Comparison of ENCODE assay signal across 15 cellular contexts in the genomic region with DNA sequence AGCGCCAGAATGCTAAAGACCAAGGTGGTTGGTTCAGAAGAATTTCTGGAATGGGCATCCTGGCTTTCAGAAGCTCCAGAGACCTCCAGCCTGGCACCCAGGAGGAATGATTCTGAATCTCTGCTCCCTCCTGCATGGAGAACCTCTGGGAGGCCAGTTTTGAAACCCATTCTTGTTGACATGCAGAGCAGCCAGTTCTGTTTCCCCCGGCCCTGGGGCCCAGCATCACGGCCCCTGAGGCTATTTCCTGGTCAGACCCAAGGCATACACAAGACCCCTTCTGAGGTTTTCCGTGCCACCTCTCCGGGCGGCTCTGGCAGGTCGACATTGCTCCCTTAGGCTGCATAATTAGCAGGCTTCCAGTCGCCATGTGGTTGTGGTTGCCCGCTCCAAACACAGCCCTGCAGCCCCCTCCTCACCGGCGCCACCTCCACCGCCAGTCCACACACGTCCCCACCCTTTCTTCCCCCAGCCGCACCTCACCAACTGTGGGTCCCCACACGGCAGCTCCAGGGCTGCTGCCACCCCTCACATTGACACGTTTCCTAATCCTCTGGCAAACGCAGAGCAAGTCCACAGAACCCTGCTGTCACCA.
"Had no signal": no experiment of that assay in that cellular context is flagged by ENCODE, and none has a peak within 500 bp of the region (broad histone marks: within the 10 kb centered on the region; RNA-seq: fewer than 3 reads in every experiment).

No MANE protein-coding gene starts in this region.

- H3K9me3 ChIP-seq: esophagus squamous epithelium, thyroid gland had no signal

- H3K4me1 ChIP-seq: breast epithelium, left lung, parathyroid adenoma, thyroid gland had no signal

- H3K27me3 ChIP-seq: breast epithelium, left lung, thyroid gland had no signal

- H3K4me3 ChIP-seq: breast epithelium, esophagus squamous epithelium, left lung, skin epidermis, thyroid gland had no signal

- H3K27ac ChIP-seq: breast epithelium, left lung, parathyroid adenoma, thyroid gland had no signal

- H3K36me3 ChIP-seq: breast epithelium, esophagus squamous epithelium, left lung, thyroid gland had no signal

- H3K9ac ChIP-seq: parathyroid adenoma had no signal

- DNase-seq: activated CD4-positive, alpha-beta memory T cell treated with anti-CD3 and anti-CD28 coated beads for 36 hours; activated CD4-positive, CD25-positive, alpha-beta regulatory T cell treated with anti-CD3 and anti-CD28 coated beads, Interleukin-2, amount 50 U/mL, for 72 hours; activated gamma-delta T cell; activated T-cell treated with anti-CD3 and anti-CD28 coated beads, Interleukin-2, amount 50 U/mL, for 4 hours; amygdala; esophagus squamous epithelium; foreskin melanocyte; head of caudate nucleus; islet precursor cell; mesendoderm; thyroid gland had no signal
